8 cellular contexts compared by ENCODE assay signal in genomic region chr7:1531263-1531978, GRCh38. TPM values are rescaled to one million over a fixed set of nuclear protein-coding genes. Genes with fewer than 3 reads are reported as not detected.
A peak's percentile ranks its signal among the peaks of the same experiment; 100 is the strongest.
DNase-seq lines count a peak whose midpoint lies in the region; ATAC-seq and TF ChIP-seq lines count a peak whose summit lies in the region.

No MANE protein-coding gene starts in this region.

- in situ Hi-C loops in GM13977 (cut with MboI; ENCODE audit: low pct_unique_long_range_greater_than_20kb, low sequenced_read_pairs, unreplicated experiment) = no loop called here

- peak overlapping the region; percentile 69 for H3K4me2 ChIP-seq in neuronal stem cell (ENCODE audit: insufficient read depth, low read length, poor library complexity, severe bottlenecking)

- H3K4me1 ChIP-seq in neuronal stem cell (ENCODE audit: control insufficient read depth in 2 of 2, insufficient read depth in 1 of 2, low read depth in 1 of 2, low read length in 2 of 2) = peaks cover 29 to 38% of the 10 kb centered on the region in 2 donors

- peak overlapping the region; percentile 87 for H3K23ac ChIP-seq in neuronal stem cell (ENCODE audit: low read depth, low read length, poor library complexity)

- no peak for TF ChIP-seq EP300 in Ishikawa (IDR thresholded peaks at IDR 0.05; ENCODE audit: borderline replicate concordance)

- peak overlapping the region; percentile 87 for H2BK5ac ChIP-seq in neuronal stem cell (ENCODE audit: low read length)

- H3K9ac ChIP-seq in neuronal stem cell (ENCODE audit: low read depth, low read length, poor library complexity) = no peak overlapping the region

- H3K14ac ChIP-seq in neuronal stem cell (ENCODE audit: low read length) = peak overlapping the region; percentile 21

- no peak for TF ChIP-seq CTCF in fibroblast of mammary gland (conservative IDR thresholded peaks at IDR 0.05; ENCODE audit: control insufficient read depth, insufficient read depth, low read depth, low read length)
- no peak for TF ChIP-seq CTCF in GM13977 (IDR thresholded peaks at IDR 0.05; ENCODE audit: extremely low read depth, insufficient read depth, missing control alignments)

- peak overlapping the region; percentile 47 for H2AK5ac ChIP-seq in neuronal stem cell (ENCODE audit: low read depth, low read length)

- no CpG with 5 or more reads among the region's 55 CpGs for WGBS in neuronal stem cell (ENCODE audit: extremely low coverage in 2 of 2, insufficient read length in 2 of 2, insufficient replicate concordance in 1 of 2), 2 donors

- no peak overlapping the region for H2AFZ ChIP-seq in neuronal stem cell (ENCODE audit: low read length)

- no peak for TF ChIP-seq RAD21 in Ishikawa (IDR thresholded peaks at IDR 0.05; ENCODE audit: low read depth)

- H3K9me3 ChIP-seq in neuronal stem cell (replicated peaks in 1 of 2; ENCODE audit: control insufficient read depth in 2 of 2, insufficient read depth in 1 of 2, low read depth in 1 of 2, low read length in 2 of 2) = no peaks in the 10 kb centered on the region

- ATAC-seq in GM21619 (IDR thresholded peaks at IDR 0.05; ENCODE audit: unreplicated experiment) = no peak

- no peak overlapping the region for H2BK120ac ChIP-seq in neuronal stem cell (ENCODE audit: low read depth, low read length)

- H2BK15ac ChIP-seq in neuronal stem cell (ENCODE audit: low read length) = peak overlapping the region; percentile 49

- peaks cover 8% of the 10 kb centered on the region for H3K79me1 ChIP-seq in neuronal stem cell (ENCODE audit: low read depth, low read length)

- peaks cover 0 to 21% (median 9%) of the 10 kb centered on the region in 3 experiments for H3K27me3 ChIP-seq in neuronal stem cell (ENCODE audit: control insufficient read depth in 3 of 3, insufficient read depth in 3 of 3, low read depth in 1 of 3, low read length in 3 of 3)

- peak overlapping the region; percentile 17 for H4K8ac ChIP-seq in neuronal stem cell (ENCODE audit: low read depth, low read length)

- H3K4me3 ChIP-seq in fibroblast of mammary gland (ENCODE audit: control insufficient read depth, low read depth, low read length) (peak overlapping the region; percentile 59), neuronal stem cell (ENCODE audit: low read length in 2 of 2) (peak overlapping the region; percentile 53 to 72)

- H3K27ac ChIP-seq in neuronal stem cell (replicated peaks; ENCODE audit: low read length) = no peak overlapping the region

- peak overlapping the region; percentile 84 for H2BK12ac ChIP-seq in neuronal stem cell (ENCODE audit: low read length)

- H3K36me3 ChIP-seq in neuronal stem cell (replicated peaks in 1 of 2; ENCODE audit: control insufficient read depth in 2 of 2, insufficient read depth in 2 of 2, low read length in 2 of 2) = no peaks in the 10 kb centered on the region

- H3K18ac ChIP-seq in neuronal stem cell (ENCODE audit: low read length) = peak overlapping the region; percentile 95

- H3K4ac ChIP-seq in neuronal stem cell (ENCODE audit: low read length) = no peak overlapping the region

- DNase-seq in NCI-H1092 treated with DMSO at 0.1 percent for 48 hours (lab: John Stamatoyannopoulos, UW) (peak; percentile 41), NCI-H1092 (lab: John Stamatoyannopoulos, UW) (no peak), fibroblast of mammary gland (ENCODE audit: low read depth) (peak; percentile 36), neuronal stem cell (ENCODE audit: low spot score) (no peak), GM13977 (ENCODE audit: low spot score) (no peak)
- peak; percentile 70 for DNase-seq in activated T-cell treated with anti-CD3 and anti-CD28 coated beads, Interleukin-2, amount 50 U/mL, for 1 hour

- H4K91ac ChIP-seq in neuronal stem cell (ENCODE audit: low read depth, low read length, poor library complexity) = no peak overlapping the region

TF ChIP-seq in Ishikawa, 13 proteins besides CTCF, POLR2A, EP300 and RAD21:
- TF ChIP-seq NFIC (IDR thresholded peaks at IDR 0.05) = no peak
- peak; percentile 72 for TF ChIP-seq MAX (IDR thresholded peaks at IDR 0.05)

RNA-seq across cellular contexts. Expression of gene MAFK, which starts 0.9 kb away (rescaled TPM):
- 4.4 TPM for polyA plus RNA-seq in neuronal stem cell (2013, experiment 1 of 2)
- polyA plus RNA-seq in neuronal stem cell (2013, experiment 2 of 2) = 4.1 TPM

RNA-seq across cellular contexts. Expression of gene TMEM184A, which starts 24.6 kb away (rescaled TPM):
- 0.32 TPM for polyA plus RNA-seq in neuronal stem cell (2013, experiment 1 of 2)
- polyA plus RNA-seq in neuronal stem cell (2013, experiment 2 of 2) = 0.28 TPM

RNA-seq across cellular contexts. Expression of gene INTS1, which starts 27.2 kb away (rescaled TPM):
- 25.3 TPM for polyA plus RNA-seq in neuronal stem cell (2013, experiment 1 of 2)
- polyA plus RNA-seq in neuronal stem cell (2013, experiment 2 of 2) = 24.4 TPM

RNA-seq across cellular contexts. Expression of gene PSMG3, which starts 38.4 kb away (rescaled TPM):
- polyA plus RNA-seq in neuronal stem cell (2013, experiment 1 of 2) = 16.9 TPM
- polyA plus RNA-seq in neuronal stem cell (2013, experiment 2 of 2) = 15.7 TPM

Comparison
In these comparisons a context has a peak if more than half of its experiments do, and no peak if none do; other contexts are left out.
1. DNase-seq: peak in NCI-H1092 treated with DMSO at 0.1 percent for 48 hours (single experiment), activated T-cell treated with anti-CD3 and anti-CD28 coated beads, Interleukin-2, amount 50 U/mL, for 1 hour (single experiment) and fibroblast of mammary gland (single experiment); none in NCI-H1092 (single experiment), neuronal stem cell (single experiment) and GM13977 (single experiment).